Comparison of ENCODE assay signal across 3 cellular contexts in the genomic region with DNA sequence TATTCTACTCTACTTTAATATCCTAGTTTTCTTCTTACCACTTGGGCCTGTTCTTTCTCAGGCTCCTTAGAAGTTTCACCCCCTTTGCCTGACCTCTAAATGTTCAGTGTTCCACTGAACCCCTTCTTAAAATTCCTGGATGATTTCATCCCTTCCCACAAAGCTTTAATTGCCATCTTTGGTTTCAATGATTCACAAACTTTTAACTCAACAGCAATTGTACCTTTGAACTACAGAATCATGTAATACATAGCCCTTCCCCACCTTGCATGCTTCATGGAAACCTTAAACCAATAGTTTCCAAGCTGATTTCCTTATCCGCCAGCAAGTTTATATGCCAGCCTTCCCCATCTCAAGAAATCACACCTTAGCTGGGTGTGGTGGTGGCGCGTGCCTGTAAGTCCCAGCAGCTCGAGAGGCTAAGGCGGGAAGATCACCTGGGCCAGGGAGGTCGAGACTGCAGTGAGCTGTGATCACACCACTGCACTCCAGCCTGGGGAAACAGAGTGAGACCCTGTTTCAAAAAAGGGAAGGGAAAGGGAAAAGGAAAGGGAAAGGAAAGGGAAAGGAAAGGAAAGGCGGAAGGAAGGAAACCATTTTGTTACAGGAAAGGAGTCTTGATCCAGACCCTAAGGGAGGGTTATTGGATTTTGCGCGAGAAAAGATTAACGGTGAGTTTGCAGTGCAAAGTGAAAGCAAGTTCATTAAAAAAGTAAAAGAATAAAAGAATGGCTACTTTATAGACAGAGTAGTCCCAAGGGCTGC.
TF ChIP-seq lines count a peak whose summit lies in the region.

No MANE protein-coding gene starts in this region.

TF ChIP-seq in HEK293, 187 proteins besides CTCF, POLR2A, EP300 and RAD21:
- TF ChIP-seq PRDM1 (tag by site-specific recombination; IDR thresholded peaks at IDR 0.05) (peak; percentile 98), ZFP41 (tag by site-specific recombination; IDR thresholded peaks at IDR 0.05; ENCODE audit: borderline replicate concordance) (no peak), ZNF24 (tag by site-specific recombination; IDR thresholded peaks at IDR 0.05) (no peak), ZNF211 (tag by site-specific recombination; IDR thresholded peaks at IDR 0.05; ENCODE audit: low read depth) (no peak), SP7 (tag by site-specific recombination; IDR thresholded peaks at IDR 0.05) (peak; percentile 62), IKZF3 (tag by site-specific recombination; IDR thresholded peaks at IDR 0.05) (no peak), GLI2 (tag by site-specific recombination; IDR thresholded peaks at IDR 0.05; ENCODE audit: borderline replicate concordance, low read depth) (no peak)

TF ChIP-seq in H1, 55 proteins besides CTCF, POLR2A, EP300 and RAD21:
- no peak for TF ChIP-seq E2F6 (IDR thresholded peaks at IDR 0.05)
- TF ChIP-seq TEAD4 (IDR thresholded peaks at IDR 0.05; ENCODE audit: low read depth, low read length): no peak
- TF ChIP-seq CEBPB (IDR thresholded peaks at IDR 0.05; ENCODE audit: low read depth, low read length): no peak
- TF ChIP-seq, protein P1, sequence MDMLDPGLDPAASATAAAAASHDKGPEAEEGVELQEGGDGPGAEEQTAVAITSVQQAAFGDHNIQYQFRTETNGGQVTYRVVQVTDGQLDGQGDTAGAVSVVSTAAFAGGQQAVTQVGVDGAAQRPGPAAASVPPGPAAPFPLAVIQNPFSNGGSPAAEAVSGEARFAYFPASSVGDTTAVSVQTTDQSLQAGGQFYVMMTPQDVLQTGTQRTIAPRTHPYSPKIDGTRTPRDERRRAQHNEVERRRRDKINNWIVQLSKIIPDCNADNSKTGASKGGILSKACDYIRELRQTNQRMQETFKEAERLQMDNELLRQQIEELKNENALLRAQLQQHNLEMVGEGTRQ (IDR thresholded peaks at IDR 0.05; ENCODE audit: low read length): no peak
- TF ChIP-seq ZNF274 (IDR thresholded peaks at IDR 0.05; ENCODE audit: borderline replicate concordance, extremely low read depth, low read length): no peak
- no peak for TF ChIP-seq KDM4A (IDR thresholded peaks at IDR 0.05; ENCODE audit: low read depth, low read length, severe bottlenecking)
- no peak for TF ChIP-seq YY1 (IDR thresholded peaks at IDR 0.05; ENCODE audit: low read depth, low read length)
- TF ChIP-seq CHD2 (IDR thresholded peaks at IDR 0.05; ENCODE audit: low read length): no peak
- no peak for TF ChIP-seq SIRT6 (IDR thresholded peaks at IDR 0.05; ENCODE audit: low read length)
- no peak for TF ChIP-seq SRF (IDR thresholded peaks at IDR 0.05; ENCODE audit: low read depth, low read length)
- no peak for TF ChIP-seq PHF8 (conservative IDR thresholded peaks at IDR 0.05; ENCODE audit: low read depth, low read length)
- no peak for TF ChIP-seq RBBP5 (IDR thresholded peaks at IDR 0.05; ENCODE audit: borderline replicate concordance, low read depth, low read length)
- TF ChIP-seq MAFK (IDR thresholded peaks at IDR 0.05; ENCODE audit: low read depth, low read length): no peak
- TF ChIP-seq CTBP2 (IDR thresholded peaks at IDR 0.05; ENCODE audit: borderline replicate concordance, insufficient read depth, insufficient read length, low read length): no peak
- no peak for TF ChIP-seq HDAC2 (IDR thresholded peaks at IDR 0.05; ENCODE audit: borderline replicate concordance in 1 of 2, low read depth in 2 of 2, low read length in 2 of 2)
- no peak for TF ChIP-seq GTF2F1 (IDR thresholded peaks at IDR 0.05; ENCODE audit: borderline replicate concordance, low read depth, low read length)

TF ChIP-seq in HepG2, 621 proteins besides CTCF, POLR2A, EP300 and RAD21:
- TF ChIP-seq ZKSCAN5 (CRISPR knock-in tag; IDR thresholded peaks at IDR 0.05) (no peak), EHMT2 (IDR thresholded peaks at IDR 0.05; ENCODE audit: borderline replicate concordance, low read depth, low read length) (no peak), AGO2 (optimal IDR thresholded peaks at IDR 0.05; ENCODE audit: low read depth, low read length) (no peak), ATM (IDR thresholded peaks at IDR 0.05; ENCODE audit: borderline replicate concordance) (no peak), CENPT (CRISPR knock-in tag; IDR thresholded peaks at IDR 0.05; ENCODE audit: low read depth) (no peak), HNF4G (IDR thresholded peaks at IDR 0.05; ENCODE audit: borderline replicate concordance, low read depth, low read length) (no peak), HNF4G (CRISPR knock-in tag; IDR thresholded peaks at IDR 0.05; ENCODE audit: borderline replicate concordance, low read depth) (no peak), ZNF18 (CRISPR knock-in tag; IDR thresholded peaks at IDR 0.05; ENCODE audit: insufficient replicate concordance) (no peak), SALL1 (CRISPR knock-in tag; IDR thresholded peaks at IDR 0.05) (no peak), HMG20B (CRISPR knock-in tag; conservative IDR thresholded peaks at IDR 0.05) (no peak), BORCS8-MEF2B (CRISPR knock-in tag; IDR thresholded peaks at IDR 0.05) (no peak), ZFP62 (CRISPR knock-in tag; IDR thresholded peaks at IDR 0.05) (no peak), CREM (IDR thresholded peaks at IDR 0.05) (no peak), CREM (CRISPR knock-in tag; IDR thresholded peaks at IDR 0.05) (no peak), HOXA9 (CRISPR knock-in tag; IDR thresholded peaks at IDR 0.05; ENCODE audit: borderline replicate concordance) (no peak)
